Comparison of ENCODE assay signal across 15 cellular contexts in the genomic region with DNA sequence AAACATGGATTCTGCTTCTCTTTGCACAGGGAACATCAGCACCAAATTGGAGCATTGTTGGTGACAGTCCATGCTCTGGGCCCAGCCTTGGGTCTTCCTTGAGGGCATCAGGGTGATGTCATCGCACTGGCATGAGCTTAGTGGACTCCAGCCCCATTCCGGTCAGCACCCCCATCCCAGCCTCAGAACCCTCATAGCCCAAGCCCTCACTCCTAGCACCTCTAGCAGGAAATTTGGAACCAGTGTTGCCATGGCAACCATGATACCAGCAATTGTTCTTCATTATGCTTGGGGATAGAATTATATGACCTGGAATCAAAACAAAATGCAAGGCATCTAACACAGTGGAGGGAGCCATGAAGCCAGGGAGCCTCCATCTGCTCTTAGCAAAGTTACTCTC.
"Had no signal": no experiment of that assay in that cellular context is flagged by ENCODE, and none has a peak within 500 bp of the region (broad histone marks: within the 10 kb centered on the region; RNA-seq: fewer than 3 reads in every experiment).

No MANE protein-coding gene starts in this region.

- H3K27ac ChIP-seq: adrenal gland, right atrium auricular region, tibial nerve, vagina had no signal

- H3K4me1 Mint-ChIP-seq: central memory CD8-positive, alpha-beta T cell; immature natural killer cell had no signal

- FAIRE-seq: endometrium had no signal

- H3K4me2 ChIP-seq: smooth muscle cell had no signal

- H3K27ac Mint-ChIP-seq: immature natural killer cell; stimulated activated effector memory CD8-positive, alpha-beta T cell treated with anti-CD3 and anti-CD28 coated beads, Interleukin-12 subunit alpha, Interleukin-12 subunit beta, amount 100 ng/mL, for 72 hours had no signal

- ATAC-seq: activated CD4-positive, CD25-positive, alpha-beta regulatory T cell treated with anti-CD3 and anti-CD28 coated beads, Interleukin-2, amount 50 U/mL, for 24 hours; esophagus mucosa; left cardiac atrium; stimulated activated effector memory CD8-positive, alpha-beta T cell treated with anti-CD3 and anti-CD28 coated beads, Interleukin-12 subunit alpha, Interleukin-12 subunit beta, amount 100 ng/mL, for 72 hours had no signal

- H3K36me3 ChIP-seq: adrenal gland, right atrium auricular region, tibial nerve, vagina had no signal

- H3K36me3 Mint-ChIP-seq: immature natural killer cell; stimulated activated effector memory CD8-positive, alpha-beta T cell treated with anti-CD3 and anti-CD28 coated beads, Interleukin-12 subunit alpha, Interleukin-12 subunit beta, amount 100 ng/mL, for 72 hours had no signal

- H3K4me3 ChIP-seq: adrenal gland, lung, right atrium auricular region, smooth muscle cell, tibial nerve, vagina had no signal

- DNase-seq: activated naive CD4-positive, alpha-beta T cell treated with anti-CD3 and anti-CD28 coated beads, Interleukin-2, amount 50 U/mL, for 16 hours; immature natural killer cell; left cardiac atrium; midbrain had no signal

- H3K27me3 ChIP-seq: adrenal gland, right atrium auricular region, vagina had no signal

- H3K4me1 ChIP-seq: adrenal gland, right atrium auricular region, tibial nerve, vagina had no signal

- H3K4me3 Mint-ChIP-seq: central memory CD8-positive, alpha-beta T cell; immature natural killer cell; stimulated activated effector memory CD8-positive, alpha-beta T cell treated with anti-CD3 and anti-CD28 coated beads, Interleukin-12 subunit alpha, Interleukin-12 subunit beta, amount 100 ng/mL, for 72 hours had no signal

- H3K9me3 ChIP-seq: adrenal gland, right atrium auricular region, tibial nerve, vagina had no signal

- H3K9me3 Mint-ChIP-seq: central memory CD8-positive, alpha-beta T cell; immature natural killer cell; stimulated activated effector memory CD8-positive, alpha-beta T cell treated with anti-CD3 and anti-CD28 coated beads, Interleukin-12 subunit alpha, Interleukin-12 subunit beta, amount 100 ng/mL, for 72 hours had no signal
